In the genomic region with DNA sequence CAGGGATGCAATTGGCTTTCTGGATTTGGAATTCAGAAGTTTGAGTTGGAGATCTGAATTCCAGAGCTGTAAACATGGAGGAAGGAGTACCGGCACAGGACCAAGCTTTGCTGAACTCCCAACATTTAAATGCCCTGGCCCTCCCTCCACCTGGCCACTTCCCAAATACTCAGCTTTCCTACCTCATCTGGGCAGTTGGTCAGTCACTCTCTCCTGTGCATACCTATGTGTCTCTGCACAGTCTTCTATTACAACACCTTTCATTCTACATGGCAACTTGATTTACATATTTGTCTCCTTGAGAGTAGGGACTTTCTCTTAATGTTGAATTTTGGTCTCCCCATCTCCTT, we compare ENCODE assay signal across 22 cellular contexts.
"Had no signal": no experiment of that assay in that cellular context is flagged by ENCODE, and none has a peak within 500 bp of the region (broad histone marks: within the 10 kb centered on the region; RNA-seq: fewer than 3 reads in every experiment).

No MANE protein-coding gene starts in this region.

- H3K4me1 ChIP-seq: adrenal gland had no signal

- H3K4me3 ChIP-seq: adrenal gland, SK-N-MC had no signal

- H3K36me3 Mint-ChIP-seq: activated naive CD8-positive, alpha-beta T cell treated with anti-CD3 and anti-CD28 coated beads, Interleukin-2, amount 10 ng/mL, durations not matched to agents 7 days and 5 days had no signal

- DNase-seq: activated CD4-positive, alpha-beta T cell treated with anti-CD3 and anti-CD28 coated beads for 4 hours; activated CD8-positive, alpha-beta memory T cell treated with anti-CD3 and anti-CD28 coated beads, Interleukin-2, amount 50 U/mL, for 4 hours; activated CD8-positive, alpha-beta T cell treated with anti-CD3 and anti-CD28 coated beads for 36 hours; activated naive CD4-positive, alpha-beta T cell treated with anti-CD3 and anti-CD28 coated beads, Interleukin-2, amount 50 U/mL, for 16 hours; activated naive CD8-positive, alpha-beta T cell treated with anti-CD3 and anti-CD28 coated beads, Interleukin-2, amount 10 ng/mL, durations not matched to agents 7 days and 5 days; activated T-cell treated with anti-CD3 and anti-CD28 coated beads, Interleukin-2, amount 50 U/mL, for 72 hours; adrenal gland; anterior cingulate cortex; caudate nucleus; Kasumi-1; NCI-H1048; NCI-H1930; NCI-H2171; NCI-H2227 treated with DMSO at 0.1 percent for 48 hours; NCI-H446 treated with DMSO at 0.1 percent for 48 hours; NCI-H524 treated with DMSO at 0.1 percent for 48 hours; NCI-H774; T-helper 1 cell had no signal

- H3K27me3 ChIP-seq: adrenal gland had no signal

- H3K9me3 ChIP-seq: adrenal gland had no signal

- H3K36me3 ChIP-seq: adrenal gland had no signal

- H3K9me3 Mint-ChIP-seq: activated CD8-positive, alpha-beta T cell treated with anti-CD3 and anti-CD28 coated beads for 36 hours; activated naive CD8-positive, alpha-beta T cell treated with anti-CD3 and anti-CD28 coated beads, Interleukin-2, amount 10 ng/mL, durations not matched to agents 7 days and 5 days; activated T-cell treated with anti-CD3 and anti-CD28 coated beads, Interleukin-2, amount 50 U/mL, for 72 hours; activated T-helper 2 cell treated with anti-CD3 and anti-CD28 coated beads, Interferon-gamma antibody, Interleukin-2, Interleukin-4, amounts not matched to agents 10 μg/mL and 5 μg/mL and 100 μg/mL, durations not matched to agents 14 hours and 24 hours and 36 hours had no signal

- H3K27ac Mint-ChIP-seq: activated CD8-positive, alpha-beta T cell treated with anti-CD3 and anti-CD28 coated beads for 36 hours; activated naive CD8-positive, alpha-beta T cell treated with anti-CD3 and anti-CD28 coated beads, Interleukin-2, amount 10 ng/mL, durations not matched to agents 7 days and 5 days; activated T-cell treated with anti-CD3 and anti-CD28 coated beads, Interleukin-2, amount 50 U/mL, for 72 hours; activated T-helper 2 cell treated with anti-CD3 and anti-CD28 coated beads, Interferon-gamma antibody, Interleukin-2, Interleukin-4, amounts not matched to agents 10 μg/mL and 5 μg/mL and 100 μg/mL, durations not matched to agents 14 hours and 24 hours and 36 hours had no signal

- H3K4me3 Mint-ChIP-seq: activated CD8-positive, alpha-beta T cell treated with anti-CD3 and anti-CD28 coated beads for 36 hours; activated naive CD8-positive, alpha-beta T cell treated with anti-CD3 and anti-CD28 coated beads, Interleukin-2, amount 10 ng/mL, durations not matched to agents 7 days and 5 days; activated T-cell treated with anti-CD3 and anti-CD28 coated beads, Interleukin-2, amount 50 U/mL, for 72 hours had no signal

- H3K27me3 Mint-ChIP-seq: activated CD8-positive, alpha-beta T cell treated with anti-CD3 and anti-CD28 coated beads for 36 hours had no signal

- H3K27ac ChIP-seq: adrenal gland, SK-N-MC, VCaP had no signal

- ATAC-seq: activated CD8-positive, alpha-beta T cell treated with anti-CD3 and anti-CD28 coated beads for 36 hours; activated T-cell treated with anti-CD3 and anti-CD28 coated beads, Interleukin-2, amount 50 U/mL, for 72 hours; Right ventricle myocardium inferior had no signal
